Comparison of ENCODE assay signal across 1 cellular context in genomic region chr16:8866118-8866883, GRCh38.
TF ChIP-seq lines count a peak whose summit lies in the region.

No MANE protein-coding gene starts in this region.

TF ChIP-seq in HepG2, 621 proteins besides CTCF, POLR2A, EP300 and RAD21 (continued from another document and continues in another):
- TF ChIP-seq DRAP1 (CRISPR knock-in tag; IDR thresholded peaks at IDR 0.05): peak; percentile 51; the same call in 1 of the 2 replicates
- peak; percentile 68; the same call in 1 of the 2 replicates for TF ChIP-seq MAZ (IDR thresholded peaks at IDR 0.05; ENCODE audit: borderline replicate concordance, low read depth, low read length)
- TF ChIP-seq MAZ (CRISPR knock-in tag; IDR thresholded peaks at IDR 0.05; ENCODE audit: low read depth): peak; percentile 74; the same call in 1 of the 2 replicates
- TF ChIP-seq KLF16 (CRISPR knock-in tag; IDR thresholded peaks at IDR 0.05): peak in 1 of 2 experiments; percentile 89; a peak in 2 of 4 replicates
- TF ChIP-seq FOXO4 (CRISPR knock-in tag; conservative IDR thresholded peaks at IDR 0.05): no peak
- no peak for TF ChIP-seq PAWR (CRISPR knock-in tag; IDR thresholded peaks at IDR 0.05; ENCODE audit: borderline replicate concordance)
- TF ChIP-seq NFRKB (IDR thresholded peaks at IDR 0.05): no peak
- peak; percentile 58 for TF ChIP-seq ZBTB7A (CRISPR knock-in tag; IDR thresholded peaks at IDR 0.05)
- no peak for TF ChIP-seq RARG (CRISPR knock-in tag; IDR thresholded peaks at IDR 0.05; ENCODE audit: low read depth)
- no peak for TF ChIP-seq JDP2 (CRISPR knock-in tag; IDR thresholded peaks at IDR 0.05; ENCODE audit: borderline replicate concordance)
- peak; percentile 3; the same call in 1 of the 2 replicates for TF ChIP-seq ZNF232 (CRISPR knock-in tag; IDR thresholded peaks at IDR 0.05; ENCODE audit: borderline replicate concordance)
- TF ChIP-seq TAF15 (IDR thresholded peaks at IDR 0.05; ENCODE audit: low read depth, low read length, poor library complexity, severe bottlenecking): peak; percentile 53
- 0 out of 2 replicates have a peak, but pooled peaks have one; percentile 13 for TF ChIP-seq ZKSCAN8 (CRISPR knock-in tag; IDR thresholded peaks at IDR 0.05; ENCODE audit: borderline replicate concordance)
- TF ChIP-seq HDAC6 (IDR thresholded peaks at IDR 0.05; ENCODE audit: low read depth, low read length): no peak
- peak; percentile 24; the same call in 1 of the 2 replicates for TF ChIP-seq RELA (CRISPR knock-in tag; IDR thresholded peaks at IDR 0.05)
- no peak for TF ChIP-seq ZNF225 (CRISPR knock-in tag; IDR thresholded peaks at IDR 0.05)
- peak; percentile 69; the same call in 1 of the 2 replicates for TF ChIP-seq ZNF644 (CRISPR knock-in tag; IDR thresholded peaks at IDR 0.05; ENCODE audit: low read depth)
- TF ChIP-seq POLR2AphosphoS2 (IDR thresholded peaks at IDR 0.05; ENCODE audit: low read depth, low read length): 0 out of 2 replicates have a peak, but pooled peaks have one; percentile 85
- 0 out of 2 replicates have a peak, but pooled peaks have one; percentile 33 for TF ChIP-seq HCFC1 (IDR thresholded peaks at IDR 0.05; ENCODE audit: low read depth, low read length)
- no peak for TF ChIP-seq ATRX (CRISPR knock-in tag; IDR thresholded peaks at IDR 0.05; ENCODE audit: borderline replicate concordance)
- TF ChIP-seq NR2F6 (IDR thresholded peaks at IDR 0.05): peak; percentile 67
- peak; percentile 74 for TF ChIP-seq NR2F6 (CRISPR knock-in tag; IDR thresholded peaks at IDR 0.05)
- 0 out of 2 replicates have a peak, but pooled peaks have one; percentile 65 for TF ChIP-seq LBX2 (CRISPR knock-in tag; IDR thresholded peaks at IDR 0.05; ENCODE audit: borderline replicate concordance)
- TF ChIP-seq RBM39 (IDR thresholded peaks at IDR 0.05; ENCODE audit: low read depth, low read length, poor library complexity, severe bottlenecking): no peak
- TF ChIP-seq AKAP8 (CRISPR knock-in tag; IDR thresholded peaks at IDR 0.05): peak; percentile 83; the same call in 1 of the 2 replicates
- no peak for TF ChIP-seq MBD4 (IDR thresholded peaks at IDR 0.05; ENCODE audit: borderline replicate concordance, low read length)
- peak; percentile 88 for TF ChIP-seq ZNF564 (CRISPR knock-in tag; IDR thresholded peaks at IDR 0.05)
- 0 out of 2 replicates have a peak, but pooled peaks have one; percentile 46 for TF ChIP-seq HNF1B (CRISPR knock-in tag; IDR thresholded peaks at IDR 0.05)
- no peak for TF ChIP-seq ZNF362 (CRISPR knock-in tag; IDR thresholded peaks at IDR 0.05; ENCODE audit: borderline replicate concordance)
- peak; percentile 78; the same call in 1 of the 2 replicates for TF ChIP-seq ZNF558 (CRISPR knock-in tag; IDR thresholded peaks at IDR 0.05; ENCODE audit: borderline replicate concordance)
- TF ChIP-seq ZNF883 (CRISPR knock-in tag; IDR thresholded peaks at IDR 0.05; ENCODE audit: not compliant biosample characterization): peak; percentile 22
- TF ChIP-seq NBN (conservative IDR thresholded peaks at IDR 0.05): no peak
- peak; percentile 54; the same call in 1 of the 2 replicates for TF ChIP-seq CHD2 (IDR thresholded peaks at IDR 0.05; ENCODE audit: low read depth, low read length)
- TF ChIP-seq ZNF777 (CRISPR knock-in tag; IDR thresholded peaks at IDR 0.05): 0 out of 2 replicates have a peak, but pooled peaks have one; percentile 12
- TF ChIP-seq MLX (CRISPR knock-in tag; IDR thresholded peaks at IDR 0.05): peak; percentile 62
- TF ChIP-seq ELF1 (CRISPR knock-in tag; IDR thresholded peaks at IDR 0.05): peak; percentile 46
- peak; percentile 31; the same call in 1 of the 2 replicates for TF ChIP-seq ZNF543 (CRISPR knock-in tag; IDR thresholded peaks at IDR 0.05)
- TF ChIP-seq HIC2 (CRISPR knock-in tag; IDR thresholded peaks at IDR 0.05; ENCODE audit: low read depth): peak; percentile 63; the same call in 1 of the 2 replicates
- no peak for TF ChIP-seq IRF1 (CRISPR knock-in tag; IDR thresholded peaks at IDR 0.05; ENCODE audit: low read depth)
- no peak for TF ChIP-seq HOXA5 (CRISPR knock-in tag; IDR thresholded peaks at IDR 0.05)
- TF ChIP-seq KMT2B (CRISPR knock-in tag; IDR thresholded peaks at IDR 0.05): peak; percentile 42; the same call in 1 of the 2 replicates
- no peak; the same call in 1 of the 2 replicates for TF ChIP-seq CBFB (CRISPR knock-in tag; IDR thresholded peaks at IDR 0.05)
- no peak for TF ChIP-seq FOSL1 (CRISPR knock-in tag; IDR thresholded peaks at IDR 0.05; ENCODE audit: borderline replicate concordance)
- TF ChIP-seq MED1 (CRISPR knock-in tag; IDR thresholded peaks at IDR 0.05): peak; percentile 53
- TF ChIP-seq NR2C2 (CRISPR knock-in tag; IDR thresholded peaks at IDR 0.05; ENCODE audit: borderline replicate concordance): peak; percentile 23; the same call in 1 of the 2 replicates
- no peak for TF ChIP-seq ZSCAN12 (CRISPR knock-in tag; IDR thresholded peaks at IDR 0.05)
- no peak for TF ChIP-seq ONECUT2 (CRISPR knock-in tag; IDR thresholded peaks at IDR 0.05)
- no peak for TF ChIP-seq CBX2 (IDR thresholded peaks at IDR 0.05; ENCODE audit: low read depth, low read length)
- TF ChIP-seq CBX2 (CRISPR knock-in tag; IDR thresholded peaks at IDR 0.05; ENCODE audit: low read depth): 0 out of 2 replicates have a peak, but pooled peaks have one; percentile 83
- TF ChIP-seq ZNF207 (IDR thresholded peaks at IDR 0.05; ENCODE audit: borderline replicate concordance): no peak
- peak; percentile 32 for TF ChIP-seq ZNF142 (CRISPR knock-in tag; IDR thresholded peaks at IDR 0.05)
- TF ChIP-seq ZNF230 (CRISPR knock-in tag; IDR thresholded peaks at IDR 0.05): 0 out of 2 replicates have a peak, but pooled peaks have one; percentile 38
- TF ChIP-seq SYNCRIP (IDR thresholded peaks at IDR 0.05; ENCODE audit: insufficient read depth, low read depth, low read length): no peak
- TF ChIP-seq ZNF577 (CRISPR knock-in tag; IDR thresholded peaks at IDR 0.05; ENCODE audit: borderline replicate concordance, low read depth): no peak
- TF ChIP-seq RAD51 (IDR thresholded peaks at IDR 0.05; ENCODE audit: borderline replicate concordance): 0 out of 2 replicates have a peak, but pooled peaks have one; percentile 18
- peak; percentile 55 for TF ChIP-seq SRSF1 (optimal IDR thresholded peaks at IDR 0.05; ENCODE audit: low read depth, low read length)
